1 cellular context compared by ENCODE assay signal in genomic region chr15:95718441-95718840, GRCh38.
TF ChIP-seq lines count a peak whose summit lies in the region.

No MANE protein-coding gene starts in this region.

TF ChIP-seq in K562, 482 proteins besides CTCF, POLR2A, EP300 and RAD21 (continued from another document):
- TF ChIP-seq E2F1 (CRISPR knock-in tag; IDR thresholded peaks at IDR 0.05) (no peak), HSF4 (CRISPR knock-in tag; IDR thresholded peaks at IDR 0.05; ENCODE audit: borderline replicate concordance) (no peak), TFAM (CRISPR knock-in tag; conservative IDR thresholded peaks at IDR 0.05) (no peak), TCF3 (CRISPR knock-in tag; IDR thresholded peaks at IDR 0.05) (no peak), ZNF184 (CRISPR knock-in tag; IDR thresholded peaks at IDR 0.05) (no peak), ATF7 (IDR thresholded peaks at IDR 0.05) (no peak), USF2 (CRISPR knock-in tag; IDR thresholded peaks at IDR 0.05) (no peak), ZNF589 (CRISPR knock-in tag; IDR thresholded peaks at IDR 0.05; ENCODE audit: low read depth) (no peak), CGGBP1 (CRISPR knock-in tag; IDR thresholded peaks at IDR 0.05) (no peak)
TF ChIP-seq in K562: peak in this region for 0.
